ENCODE assay signal across 11 cellular contexts in the genomic region with DNA sequence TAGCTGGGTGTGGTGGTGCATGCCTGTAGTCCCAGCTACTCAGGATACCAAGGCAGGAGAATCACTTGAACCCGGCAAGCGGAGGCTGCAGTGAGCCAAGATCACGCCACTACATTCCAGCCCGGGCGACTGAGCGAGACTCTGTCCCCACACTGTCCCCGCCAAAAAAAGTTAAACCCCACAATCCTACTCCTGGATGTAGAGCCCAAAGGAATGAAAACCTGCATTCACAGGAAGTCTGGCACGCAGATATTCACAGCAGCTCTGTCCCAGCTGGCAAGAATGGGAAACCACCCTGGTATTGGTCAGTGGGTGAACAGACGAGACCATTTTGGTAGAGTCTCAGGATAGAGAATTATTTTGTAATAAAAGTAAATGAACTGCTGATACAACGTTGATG.
"Had no signal": no experiment of that assay in that cellular context is flagged by ENCODE, and none has a peak within 500 bp of the region (broad histone marks: within the 10 kb centered on the region; RNA-seq: fewer than 3 reads in every experiment).

No MANE protein-coding gene starts in this region.

- H3K27ac Mint-ChIP-seq: naive thymus-derived CD4-positive, alpha-beta T cell; T-cell had no signal

- DNase-seq: activated CD4-positive, alpha-beta T cell treated with anti-CD3 and anti-CD28 coated beads, Interleukin-2, amount 50 U/mL, for 1 hour; colonic mucosa; effector CD4-positive, alpha-beta T cell; occipital lobe; stimulated activated CD4-positive, alpha-beta T cell treated with anti-CD3 and anti-CD28 coated beads, Interleukin-4, amount 100 ng/mL, for 24 hours; stomach; WERI-Rb-1 had no signal

- H3K27me3 Mint-ChIP-seq: naive thymus-derived CD4-positive, alpha-beta T cell; T-cell had no signal

- H3K4me3 Mint-ChIP-seq: naive thymus-derived CD4-positive, alpha-beta T cell; T-cell had no signal

- H3K9me3 Mint-ChIP-seq: naive thymus-derived CD4-positive, alpha-beta T cell; T-cell had no signal

- ATAC-seq: gastrocnemius medialis; naive thymus-derived CD4-positive, alpha-beta T cell; psoas muscle; T-cell had no signal
